In genomic region chr10:101880190-101880573, GRCh38 we compare ENCODE assay signal across 1 cellular context.
TF ChIP-seq lines count a peak whose summit lies in the region.

No MANE protein-coding gene starts in this region.

TF ChIP-seq in A549, 52 proteins besides CTCF, POLR2A, EP300 and RAD21 (continued from another document):
- TF ChIP-seq ELK1 (IDR thresholded peaks at IDR 0.05; ENCODE audit: low read depth, low read length) (no peak), CHD4 (IDR thresholded peaks at IDR 0.05; ENCODE audit: borderline replicate concordance) (no peak), ZC3H11A (IDR thresholded peaks at IDR 0.05) (no peak), RCOR1 (IDR thresholded peaks at IDR 0.05; ENCODE audit: low read depth, low read length) (no peak), ATOH8 (CRISPR knock-in tag; IDR thresholded peaks at IDR 0.05; ENCODE audit: low read depth) (no peak), KDM1A (IDR thresholded peaks at IDR 0.05; ENCODE audit: low read depth) (no peak)
